8 cellular contexts compared by ENCODE assay signal in the genomic region with DNA sequence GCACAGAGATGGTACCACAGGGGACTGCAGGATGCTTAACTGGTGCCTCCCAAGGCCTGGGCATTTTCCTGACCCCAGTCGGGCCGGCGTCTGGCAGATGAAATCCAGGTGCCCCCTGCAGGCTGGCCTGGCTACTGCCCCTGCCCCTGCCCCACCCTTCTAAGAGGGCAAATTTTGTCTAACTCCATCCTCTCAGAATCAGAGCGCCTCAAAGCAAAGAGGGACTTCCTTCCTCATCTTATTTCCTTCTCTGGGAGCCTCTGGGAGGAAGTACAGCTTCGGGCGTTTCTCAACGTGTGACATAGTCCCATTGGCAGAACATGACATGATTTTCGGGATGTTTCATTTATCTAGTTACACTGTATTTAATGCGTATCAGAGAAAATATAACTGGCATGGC. TPM values are rescaled to one million over a fixed set of nuclear protein-coding genes. Genes with fewer than 3 reads are reported as not detected.
DNase-seq lines count a peak whose midpoint lies in the region; ATAC-seq, FAIRE-seq and TF ChIP-seq lines count a peak whose summit lies in the region.

No MANE protein-coding gene starts in this region.

- ATAC-seq in HG02885 (IDR thresholded peaks at IDR 0.05; ENCODE audit: poor library complexity, unreplicated experiment) (no peak), GM21723 (IDR thresholded peaks at IDR 0.05; ENCODE audit: unreplicated experiment) (no peak)

- H3K4me1 ChIP-seq in endothelial cell of umbilical vein (ENCODE audit: control insufficient read depth, extremely low read depth, insufficient read depth, low read length) (peaks cover 25% of the 10 kb centered on the region), osteoblast (ENCODE audit: insufficient read depth, low read length) (peaks cover 48% of the 10 kb centered on the region)

- POLR2A ChIA-PET in endothelial cell of umbilical vein (lab: Charles Lee): no interaction called here

- no TSS peak for BruUV-seq in endothelial cell of umbilical vein (replicated peaks; lab: Mats Ljungman, UMichigan)

- CTCF ChIA-PET in endothelial cell of umbilical vein (lab: Charles Lee): interaction anchor here (0.7 to 4.8 kb wide), 13 partner anchors 15 to 236 kb away, joined by 3 to 27 read pairs (median 3); partner anchors contain the start of genes ASF1B and IL27RA

- peaks cover 30% of the 10 kb centered on the region for H3K79me2 ChIP-seq in endothelial cell of umbilical vein (ENCODE audit: control insufficient read depth, insufficient read depth, low read length)
- H3K79me2 ChIP-seq in osteoblast (ENCODE audit: insufficient read depth, low read length): peaks cover 74% of the 10 kb centered on the region

- TF ChIP-seq CTCF in endothelial cell of umbilical vein (IDR thresholded peaks at IDR 0.05; ENCODE audit: extremely low read depth in 1 of 2, insufficient read depth in 1 of 2, low read depth in 1 of 2, low read length in 2 of 2) (peak; percentile 39 to 63), osteoblast (IDR thresholded peaks at IDR 0.05; ENCODE audit: extremely low read depth, low read depth, low read length) (peak; percentile 46)

- no peaks in the 10 kb centered on the region for H4K20me1 ChIP-seq in endothelial cell of umbilical vein (replicated peaks; ENCODE audit: control insufficient read depth, extremely low read depth, insufficient read depth, low read length)
- peaks cover 10% of the 10 kb centered on the region for H4K20me1 ChIP-seq in osteoblast (ENCODE audit: insufficient read depth, low read length)

- dilution Hi-C loops in endothelial cell of umbilical vein (cut with MboI; ENCODE audit: extremely low pct_ligation_motif_present, low sequenced_read_pairs): no loop called here

- DNase-seq in Ammon's horn (ENCODE audit: low spot score) (peak; percentile 57), HTR-8/SVneo (ENCODE audit: insufficient read length, low spot score) (peak; percentile 43), endothelial cell of umbilical vein (ENCODE audit: low read depth, low spot score) (no peak), osteoblast (ENCODE audit: insufficient read length, low spot score, missing footprints) (peak; percentile 92), NCI-H2227 treated with DMSO at 0.1 percent for 48 hours (lab: John Stamatoyannopoulos, UW) (no peak)
- DNase-seq in activated CD4-positive, alpha-beta T cell treated with anti-CD3 and anti-CD28 coated beads for 48 hours: peak; percentile 70

- no peak overlapping the region for H3K27ac ChIP-seq in endothelial cell of umbilical vein (ENCODE audit: insufficient read depth, low read depth, low read length)
- H3K27ac ChIP-seq in osteoblast (ENCODE audit: low read depth, low read length): no peak overlapping the region

- H2AFZ ChIP-seq in endothelial cell of umbilical vein (ENCODE audit: low read depth, low read length) (no peak overlapping the region), osteoblast (ENCODE audit: low read length) (no peak overlapping the region)

- FAIRE-seq in HTR-8/SVneo (lab: Jason Lieb, UNC) (no peak), endothelial cell of umbilical vein (lab: Jason Lieb, UNC) (no peak)

- intact Hi-C loops in endothelial cell of umbilical vein (cut with micrococcal nuclease): loop anchor here (1.0 kb wide), 1 partner anchor 43 kb away; the partner anchor contains the start of gene MISP3

- TF ChIP-seq POLR2A in endothelial cell of umbilical vein (IDR thresholded peaks at IDR 0.05; ENCODE audit: low read depth, low read length): no peak

- no peaks in the 10 kb centered on the region for H3K36me3 ChIP-seq in endothelial cell of umbilical vein (ENCODE audit: control insufficient read depth in 2 of 2, extremely low read depth in 1 of 2, insufficient read depth in 2 of 2, low read length in 2 of 2)
- peaks cover 6% of the 10 kb centered on the region for H3K36me3 ChIP-seq in osteoblast (ENCODE audit: insufficient read depth, low read length)

- H3K4me2 ChIP-seq in endothelial cell of umbilical vein (ENCODE audit: insufficient read depth, low read length) (no peak overlapping the region), osteoblast (ENCODE audit: insufficient read depth, low read length) (no peak overlapping the region)

- H3K9ac ChIP-seq in endothelial cell of umbilical vein (replicated peaks; ENCODE audit: extremely low read depth, insufficient read depth, low read length): no peak overlapping the region

- H3K27me3 ChIP-seq in endothelial cell of umbilical vein (ENCODE audit: control insufficient read depth in 2 of 2, insufficient read depth in 2 of 2, low read length in 2 of 2) (no peaks in the 10 kb centered on the region), osteoblast (ENCODE audit: insufficient read depth, low read length) (no peaks in the 10 kb centered on the region)

- H3K4me3 ChIP-seq in endothelial cell of umbilical vein (replicated peaks in 1 of 3; ENCODE audit: insufficient read depth in 1 of 3, low read depth in 1 of 3, low read length in 3 of 3): no peak overlapping the region
- no peak overlapping the region for H3K4me3 ChIP-seq in osteoblast (ENCODE audit: insufficient read depth, low read length)

- no peaks in the 10 kb centered on the region for H3K9me1 ChIP-seq in endothelial cell of umbilical vein (replicated peaks; ENCODE audit: control insufficient read depth, extremely low read depth, insufficient read depth, low read length)

- H3K9me3 ChIP-seq in endothelial cell of umbilical vein (replicated peaks; ENCODE audit: control insufficient read depth, insufficient read depth, low read length) (no peaks in the 10 kb centered on the region), osteoblast (ENCODE audit: low read depth, low read length) (no peaks in the 10 kb centered on the region)

TF ChIP-seq in endothelial cell of umbilical vein, 7 proteins besides CTCF, POLR2A, EP300 and RAD21 (continues in another document):
- TF ChIP-seq GATA2 (IDR thresholded peaks at IDR 0.05; ENCODE audit: insufficient read depth, insufficient read length, low read depth, low read length) (no peak), MYC (IDR thresholded peaks at IDR 0.05; ENCODE audit: low read depth, low read length) (no peak), POLR2AphosphoS5 (IDR thresholded peaks at IDR 0.05; ENCODE audit: insufficient read depth, low read depth, low read length) (no peak)
- TF ChIP-seq, protein P1, sequence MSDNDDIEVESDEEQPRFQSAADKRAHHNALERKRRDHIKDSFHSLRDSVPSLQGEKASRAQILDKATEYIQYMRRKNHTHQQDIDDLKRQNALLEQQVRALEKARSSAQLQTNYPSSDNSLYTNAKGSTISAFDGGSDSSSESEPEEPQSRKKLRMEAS (IDR thresholded peaks at IDR 0.05; ENCODE audit: insufficient read depth, insufficient read length): no peak

RNA-seq across cellular contexts. Expression of gene PRKACA, which starts 2.7 kb away (rescaled TPM):
- total RNA-seq in endothelial cell of umbilical vein: 97.5 and 110 TPM in 2 replicates
- 29.9 and 44.2 TPM in 2 replicates for polyA plus RNA-seq in endothelial cell of umbilical vein
- polyA plus RNA-seq in endothelial cell of umbilical vein (2011; cell fraction: cytosol; rRNA removed): 59.3 and 67.5 TPM in 2 replicates
- polyA plus RNA-seq in endothelial cell of umbilical vein (2011; cell fraction: nucleus; rRNA removed): 33.2 and 33.7 TPM in 2 replicates
- 83.5 and 89.6 TPM in 2 replicates for polyA plus RNA-seq in endothelial cell of umbilical vein (2012)
- polyA minus RNA-seq in endothelial cell of umbilical vein: 48.3 and 48.5 TPM in 2 replicates
- 25.4 TPM for polyA minus RNA-seq in endothelial cell of umbilical vein (2011; cell fraction: cytosol; rRNA and poly(A)+ RNA removed)
- polyA minus RNA-seq in endothelial cell of umbilical vein (2011; cell fraction: nucleus; rRNA and poly(A)+ RNA removed): 16.0 and 18.2 TPM in 2 replicates
- 45.6 and 56.3 TPM in 2 replicates for total RNA-seq in osteoblast

RNA-seq across cellular contexts. Expression of gene ASF1B, which starts 21.5 kb away (rescaled TPM):
- 37.1 and 39.1 TPM in 2 replicates for total RNA-seq in endothelial cell of umbilical vein
- 36.6 and 42.4 TPM in 2 replicates for polyA plus RNA-seq in endothelial cell of umbilical vein
- 36.8 and 38.5 TPM in 2 replicates for polyA plus RNA-seq in endothelial cell of umbilical vein (2011; cell fraction: cytosol; rRNA removed)
- 14.1 and 14.4 TPM in 2 replicates for polyA plus RNA-seq in endothelial cell of umbilical vein (2011; cell fraction: nucleus; rRNA removed)
- polyA plus RNA-seq in endothelial cell of umbilical vein (2012): 18.8 and 25.4 TPM in 2 replicates
- 16.8 and 18.4 TPM in 2 replicates for polyA minus RNA-seq in endothelial cell of umbilical vein
- polyA minus RNA-seq in endothelial cell of umbilical vein (2011; cell fraction: cytosol; rRNA and poly(A)+ RNA removed): 183 TPM
- 4.8 and 6.0 TPM in 2 replicates for polyA minus RNA-seq in endothelial cell of umbilical vein (2011; cell fraction: nucleus; rRNA and poly(A)+ RNA removed)
- 1.1 and 2.7 TPM in 2 replicates for total RNA-seq in osteoblast

RNA-seq across cellular contexts. Expression of gene SAMD1, which starts 24.3 kb away (rescaled TPM):
- total RNA-seq in endothelial cell of umbilical vein (35.2 and 35.9 TPM in 2 replicates), osteoblast (16.2 and 27.9 TPM in 2 replicates)
- polyA plus RNA-seq in endothelial cell of umbilical vein: 13.8 and 14.1 TPM in 2 replicates
- 11.0 and 14.1 TPM in 2 replicates for polyA plus RNA-seq in endothelial cell of umbilical vein (2011; cell fraction: cytosol; rRNA removed)
- polyA plus RNA-seq in endothelial cell of umbilical vein (2011; cell fraction: nucleus; rRNA removed): 21.4 and 22.8 TPM in 2 replicates
- 18.1 and 27.6 TPM in 2 replicates for polyA plus RNA-seq in endothelial cell of umbilical vein (2012)
- 6.2 and 7.8 TPM in 2 replicates for polyA minus RNA-seq in endothelial cell of umbilical vein
- 39.2 TPM for polyA minus RNA-seq in endothelial cell of umbilical vein (2011; cell fraction: cytosol; rRNA and poly(A)+ RNA removed)
- 1.5 and 4.2 TPM in 2 replicates for polyA minus RNA-seq in endothelial cell of umbilical vein (2011; cell fraction: nucleus; rRNA and poly(A)+ RNA removed)

RNA-seq across cellular contexts. Expression of gene C19orf67, which starts 29.3 kb away (rescaled TPM):
- 0.55 TPM in 1 of 2 replicates, not detected in the other for total RNA-seq in endothelial cell of umbilical vein
- polyA plus RNA-seq in endothelial cell of umbilical vein: not detected in 2 replicates
- polyA plus RNA-seq in endothelial cell of umbilical vein (2011; cell fraction: cytosol; rRNA removed): not detected in 2 replicates
- not detected in 2 replicates for polyA plus RNA-seq in endothelial cell of umbilical vein (2011; cell fraction: nucleus; rRNA removed)
- polyA plus RNA-seq in endothelial cell of umbilical vein (2012): not detected in 2 replicates
- 0.40 TPM in 1 of 2 replicates, not detected in the other for polyA minus RNA-seq in endothelial cell of umbilical vein
- polyA minus RNA-seq in endothelial cell of umbilical vein (2011; cell fraction: cytosol; rRNA and poly(A)+ RNA removed): not detected
- polyA minus RNA-seq in endothelial cell of umbilical vein (2011; cell fraction: nucleus; rRNA and poly(A)+ RNA removed): not detected in 2 replicates
- not detected in 2 replicates for total RNA-seq in osteoblast

RNA-seq across cellular contexts. Expression of gene MISP3, which starts 42.3 kb away (rescaled TPM):
- total RNA-seq in endothelial cell of umbilical vein (0.31 TPM in 1 of 2 replicates, not detected in the other), osteoblast (0.59 and 1.1 TPM in 2 replicates)
- 0.25 and 0.26 TPM in 2 replicates for polyA plus RNA-seq in endothelial cell of umbilical vein
- polyA plus RNA-seq in endothelial cell of umbilical vein (2011; cell fraction: cytosol; rRNA removed): 0.13 and 0.41 TPM in 2 replicates
- polyA plus RNA-seq in endothelial cell of umbilical vein (2011; cell fraction: nucleus; rRNA removed): 0.13 and 0.14 TPM in 2 replicates
- 0.39 and 0.68 TPM in 2 replicates for polyA plus RNA-seq in endothelial cell of umbilical vein (2012)
- polyA minus RNA-seq in endothelial cell of umbilical vein: 0.11 and 0.19 TPM in 2 replicates
- not detected for polyA minus RNA-seq in endothelial cell of umbilical vein (2011; cell fraction: cytosol; rRNA and poly(A)+ RNA removed)
- not detected in 2 replicates for polyA minus RNA-seq in endothelial cell of umbilical vein (2011; cell fraction: nucleus; rRNA and poly(A)+ RNA removed)

Comparison
In these comparisons a context has a peak if more than half of its experiments do, and no peak if none do; other contexts are left out.
1. DNase-seq: peak in Ammon's horn (single experiment), HTR-8/SVneo (single experiment), activated CD4-positive, alpha-beta T cell treated with anti-CD3 and anti-CD28 coated beads for 48 hours (single experiment) and osteoblast (single experiment); none in endothelial cell of umbilical vein (single experiment) and NCI-H2227 treated with DMSO at 0.1 percent for 48 hours (single experiment).
2. RNA of gene ASF1B, which starts 21.5 kb away (total RNA-seq): 37.1 to 39.1 TPM in endothelial cell of umbilical vein; 1.1 to 2.7 TPM in osteoblast; every median in the first group is over 10 times any median in the second.